In the genomic region with DNA sequence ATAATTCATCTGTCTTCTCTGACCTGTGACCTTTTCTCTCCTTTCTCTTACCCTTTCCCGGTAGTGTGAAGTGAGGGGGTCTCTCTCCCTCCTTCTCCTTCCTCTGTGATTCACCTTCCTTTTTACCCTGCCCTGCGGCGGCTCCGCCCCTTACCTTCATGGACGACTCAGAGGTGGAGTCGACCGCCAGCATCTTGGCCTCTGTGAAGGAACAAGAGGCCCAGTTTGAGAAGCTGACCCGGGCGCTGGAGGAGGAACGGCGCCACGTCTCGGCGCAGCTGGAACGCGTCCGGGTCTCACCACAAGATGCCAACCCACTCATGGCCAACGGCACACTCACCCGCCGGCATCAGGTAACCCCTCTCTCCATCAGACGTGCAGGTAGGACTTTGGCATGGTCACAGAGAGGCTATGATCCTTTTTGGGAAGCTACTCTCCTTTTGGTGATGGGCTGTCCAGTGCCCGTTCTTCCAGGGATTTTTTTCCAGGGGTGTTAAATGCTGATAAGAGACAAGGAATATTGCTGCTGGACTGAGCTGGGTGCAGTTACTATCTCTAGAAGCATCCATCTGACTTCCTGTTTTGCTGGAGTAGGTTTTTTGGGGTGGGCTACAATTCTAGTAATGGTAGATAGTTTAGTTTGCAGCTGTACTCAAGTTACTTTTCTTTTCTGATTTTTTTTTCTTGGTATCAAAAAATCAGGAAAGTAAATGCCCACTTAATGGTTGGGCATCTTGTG, we compare ENCODE assay signal across 1 cellular context.
TF ChIP-seq lines count a peak whose summit lies in the region.

No MANE protein-coding gene starts in this region.

TF ChIP-seq in HepG2, 621 proteins besides CTCF, POLR2A, EP300 and RAD21:
- peak; percentile 58 for TF ChIP-seq AGO2 (optimal IDR thresholded peaks at IDR 0.05; ENCODE audit: low read depth, low read length)
- no peak for TF ChIP-seq ZMYM4 (CRISPR knock-in tag; IDR thresholded peaks at IDR 0.05)
- no peak for TF ChIP-seq POLR2AphosphoS5 (IDR thresholded peaks at IDR 0.05; ENCODE audit: low read depth, low read length)
- TF ChIP-seq, protein P1, sequence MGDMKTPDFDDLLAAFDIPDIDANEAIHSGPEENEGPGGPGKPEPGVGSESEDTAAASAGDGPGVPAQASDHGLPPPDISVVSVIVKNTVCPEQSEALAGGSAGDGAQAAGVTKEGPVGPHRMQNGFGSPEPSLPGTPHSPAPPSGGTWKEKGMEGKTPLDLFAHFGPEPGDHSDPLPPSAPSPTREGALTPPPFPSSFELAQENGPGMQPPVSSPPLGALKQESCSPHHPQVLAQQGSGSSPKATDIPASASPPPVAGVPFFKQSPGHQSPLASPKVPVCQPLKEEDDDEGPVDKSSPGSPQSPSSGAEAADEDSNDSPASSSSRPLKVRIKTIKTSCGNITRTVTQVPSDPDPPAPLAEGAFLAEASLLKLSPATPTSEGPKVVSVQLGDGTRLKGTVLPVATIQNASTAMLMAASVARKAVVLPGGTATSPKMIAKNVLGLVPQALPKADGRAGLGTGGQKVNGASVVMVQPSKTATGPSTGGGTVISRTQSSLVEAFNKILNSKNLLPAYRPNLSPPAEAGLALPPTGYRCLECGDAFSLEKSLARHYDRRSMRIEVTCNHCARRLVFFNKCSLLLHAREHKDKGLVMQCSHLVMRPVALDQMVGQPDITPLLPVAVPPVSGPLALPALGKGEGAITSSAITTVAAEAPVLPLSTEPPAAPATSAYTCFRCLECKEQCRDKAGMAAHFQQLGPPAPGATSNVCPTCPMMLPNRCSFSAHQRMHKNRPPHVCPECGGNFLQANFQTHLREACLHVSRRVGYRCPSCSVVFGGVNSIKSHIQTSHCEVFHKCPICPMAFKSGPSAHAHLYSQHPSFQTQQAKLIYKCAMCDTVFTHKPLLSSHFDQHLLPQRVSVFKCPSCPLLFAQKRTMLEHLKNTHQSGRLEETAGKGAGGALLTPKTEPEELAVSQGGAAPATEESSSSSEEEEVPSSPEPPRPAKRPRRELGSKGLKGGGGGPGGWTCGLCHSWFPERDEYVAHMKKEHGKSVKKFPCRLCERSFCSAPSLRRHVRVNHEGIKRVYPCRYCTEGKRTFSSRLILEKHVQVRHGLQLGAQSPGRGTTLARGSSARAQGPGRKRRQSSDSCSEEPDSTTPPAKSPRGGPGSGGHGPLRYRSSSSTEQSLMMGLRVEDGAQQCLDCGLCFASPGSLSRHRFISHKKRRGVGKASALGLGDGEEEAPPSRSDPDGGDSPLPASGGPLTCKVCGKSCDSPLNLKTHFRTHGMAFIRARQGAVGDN (CRISPR knock-in tag; IDR thresholded peaks at IDR 0.05): peak; percentile 17; the same call in 1 of the 2 replicates
- TF ChIP-seq NRL (CRISPR knock-in tag; IDR thresholded peaks at IDR 0.05; ENCODE audit: borderline replicate concordance): peak; percentile 31; the same call in 1 of the 2 replicates
- TF ChIP-seq RFX1 (IDR thresholded peaks at IDR 0.05): no peak
- TF ChIP-seq, protein P2, sequence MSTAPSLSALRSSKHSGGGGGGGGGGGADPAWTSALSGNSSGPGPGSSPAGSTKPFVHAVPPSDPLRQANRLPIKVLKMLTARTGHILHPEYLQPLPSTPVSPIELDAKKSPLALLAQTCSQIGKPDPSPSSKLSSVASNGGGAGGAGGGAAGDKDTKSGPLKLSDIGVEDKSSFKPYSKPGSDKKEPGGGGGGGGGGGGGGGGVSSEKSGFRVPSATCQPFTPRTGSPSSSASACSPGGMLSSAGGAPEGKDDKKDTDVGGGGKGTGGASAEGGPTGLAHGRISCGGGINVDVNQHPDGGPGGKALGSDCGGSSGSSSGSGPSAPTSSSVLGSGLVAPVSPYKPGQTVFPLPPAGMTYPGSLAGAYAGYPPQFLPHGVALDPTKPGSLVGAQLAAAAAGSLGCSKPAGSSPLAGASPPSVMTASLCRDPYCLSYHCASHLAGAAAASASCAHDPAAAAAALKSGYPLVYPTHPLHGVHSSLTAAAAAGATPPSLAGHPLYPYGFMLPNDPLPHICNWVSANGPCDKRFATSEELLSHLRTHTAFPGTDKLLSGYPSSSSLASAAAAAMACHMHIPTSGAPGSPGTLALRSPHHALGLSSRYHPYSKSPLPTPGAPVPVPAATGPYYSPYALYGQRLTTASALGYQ (CRISPR knock-in tag; IDR thresholded peaks at IDR 0.05): no peak
- TF ChIP-seq, protein P3, sequence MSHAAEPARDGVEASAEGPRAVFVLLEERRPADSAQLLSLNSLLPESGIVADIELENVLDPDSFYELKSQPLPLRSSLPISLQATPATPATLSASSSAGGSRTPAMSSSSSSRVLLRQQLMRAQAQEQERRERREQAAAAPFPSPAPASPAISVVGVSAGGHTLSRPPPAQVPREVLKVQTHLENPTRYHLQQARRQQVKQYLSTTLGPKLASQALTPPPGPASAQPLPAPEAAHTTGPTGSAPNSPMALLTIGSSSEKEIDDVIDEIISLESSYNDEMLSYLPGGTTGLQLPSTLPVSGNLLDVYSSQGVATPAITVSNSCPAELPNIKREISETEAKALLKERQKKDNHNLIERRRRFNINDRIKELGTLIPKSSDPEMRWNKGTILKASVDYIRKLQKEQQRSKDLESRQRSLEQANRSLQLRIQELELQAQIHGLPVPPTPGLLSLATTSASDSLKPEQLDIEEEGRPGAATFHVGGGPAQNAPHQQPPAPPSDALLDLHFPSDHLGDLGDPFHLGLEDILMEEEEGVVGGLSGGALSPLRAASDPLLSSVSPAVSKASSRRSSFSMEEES (CRISPR knock-in tag; IDR thresholded peaks at IDR 0.05): no peak
- no peak for TF ChIP-seq ZNF598 (CRISPR knock-in tag; IDR thresholded peaks at IDR 0.05; ENCODE audit: borderline replicate concordance)
- TF ChIP-seq, protein P4, sequence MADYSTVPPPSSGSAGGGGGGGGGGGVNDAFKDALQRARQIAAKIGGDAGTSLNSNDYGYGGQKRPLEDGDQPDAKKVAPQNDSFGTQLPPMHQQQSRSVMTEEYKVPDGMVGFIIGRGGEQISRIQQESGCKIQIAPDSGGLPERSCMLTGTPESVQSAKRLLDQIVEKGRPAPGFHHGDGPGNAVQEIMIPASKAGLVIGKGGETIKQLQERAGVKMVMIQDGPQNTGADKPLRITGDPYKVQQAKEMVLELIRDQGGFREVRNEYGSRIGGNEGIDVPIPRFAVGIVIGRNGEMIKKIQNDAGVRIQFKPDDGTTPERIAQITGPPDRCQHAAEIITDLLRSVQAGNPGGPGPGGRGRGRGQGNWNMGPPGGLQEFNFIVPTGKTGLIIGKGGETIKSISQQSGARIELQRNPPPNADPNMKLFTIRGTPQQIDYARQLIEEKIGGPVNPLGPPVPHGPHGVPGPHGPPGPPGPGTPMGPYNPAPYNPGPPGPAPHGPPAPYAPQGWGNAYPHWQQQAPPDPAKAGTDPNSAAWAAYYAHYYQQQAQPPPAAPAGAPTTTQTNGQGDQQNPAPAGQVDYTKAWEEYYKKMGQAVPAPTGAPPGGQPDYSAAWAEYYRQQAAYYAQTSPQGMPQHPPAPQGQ (CRISPR knock-in tag; IDR thresholded peaks at IDR 0.05; ENCODE audit: borderline replicate concordance): no peak
- TF ChIP-seq TBX3 (IDR thresholded peaks at IDR 0.05; ENCODE audit: borderline replicate concordance): no peak
- no peak for TF ChIP-seq RBFOX2 (IDR thresholded peaks at IDR 0.05; ENCODE audit: low read depth, low read length)
- TF ChIP-seq KLF6 (CRISPR knock-in tag; IDR thresholded peaks at IDR 0.05): no peak
- TF ChIP-seq TCF7 (IDR thresholded peaks at IDR 0.05; ENCODE audit: low read depth): no peak
- TF ChIP-seq KLF12 (CRISPR knock-in tag; IDR thresholded peaks at IDR 0.05; ENCODE audit: borderline replicate concordance): no peak
- no peak for TF ChIP-seq TOPORS (CRISPR knock-in tag; IDR thresholded peaks at IDR 0.05)
- TF ChIP-seq RCOR2 (CRISPR knock-in tag; IDR thresholded peaks at IDR 0.05): no peak
TF ChIP-seq in HepG2: peak in this region for 3.
